In genomic region chr14:86911506-86911905, GRCh38 we compare ENCODE assay signal across 6 cellular contexts.
"Had no signal": no experiment of that assay in that cellular context is flagged by ENCODE, and none has a peak within 500 bp of the region (broad histone marks: within the 10 kb centered on the region; RNA-seq: fewer than 3 reads in every experiment).

No MANE protein-coding gene starts in this region.

- H3K27me3 Mint-ChIP-seq: IgD-negative memory B cell had no signal

- H3K27ac ChIP-seq: HL-60 had no signal

- ATAC-seq: HepG2, K562 had no signal

- H3K4me3 ChIP-seq: K562 had no signal

- H3K4me3 Mint-ChIP-seq: IgD-negative memory B cell had no signal

- H3K4me1 Mint-ChIP-seq: IgD-negative memory B cell had no signal

- H3K27ac Mint-ChIP-seq: IgD-negative memory B cell had no signal

- DNase-seq: IMR-90, KBM-7 had no signal

- H3K36me3 Mint-ChIP-seq: IgD-negative memory B cell had no signal
